In genomic region chr6:137495652-137496391, GRCh38 we compare ENCODE assay signal across 10 cellular contexts. TPM values are rescaled to one million over a fixed set of nuclear protein-coding genes. Genes with fewer than 3 reads are reported as not detected.
DNase-seq lines count a peak whose midpoint lies in the region; ATAC-seq and TF ChIP-seq lines count a peak whose summit lies in the region.
"Had no signal": no experiment of that assay in that cellular context is flagged by ENCODE, and none has a peak within 500 bp of the region (broad histone marks: within the 10 kb centered on the region; RNA-seq: fewer than 3 reads in every experiment).

No MANE protein-coding gene starts in this region.

- peaks cover 86% of the 10 kb centered on the region for H3K27me3 Mint-ChIP-seq in activated naive CD8-positive, alpha-beta T cell treated with anti-CD3 and anti-CD28 coated beads, Interleukin-2, amount 50 U/mL, for 24 hours
- peaks cover 56 to 80% (median 78%) of the 10 kb centered on the region in 3 donors for H3K27me3 Mint-ChIP-seq in naive B cell

- peaks cover 4% of the 10 kb centered on the region for H3K9me3 Mint-ChIP-seq in activated naive CD8-positive, alpha-beta T cell treated with anti-CD3 and anti-CD28 coated beads, Interleukin-2, amount 50 U/mL, for 24 hours
- peaks cover 0 to 44% (median 13%) of the 10 kb centered on the region in 7 donors for H3K9me3 Mint-ChIP-seq in naive B cell
- H3K9me3 Mint-ChIP-seq: dendritic cell treated with granulocyte-macrophage colony-stimulating factor and Interleukin-4, amounts not matched to agents 40 ng/mL and 50 ng/mL, for 4 days had no signal

- H3K4me3 Mint-ChIP-seq in activated naive CD8-positive, alpha-beta T cell treated with anti-CD3 and anti-CD28 coated beads, Interleukin-2, amount 50 U/mL, for 24 hours: peak overlapping the region; percentile 17
- H3K4me3 Mint-ChIP-seq in naive B cell: peak overlapping the region in 7 of 8 donors; percentile 15 to 76 (median 68)
- H3K4me3 Mint-ChIP-seq: dendritic cell treated with granulocyte-macrophage colony-stimulating factor and Interleukin-4, amounts not matched to agents 40 ng/mL and 50 ng/mL, for 4 days had no signal

- H3K36me3 Mint-ChIP-seq in activated naive CD8-positive, alpha-beta T cell treated with anti-CD3 and anti-CD28 coated beads, Interleukin-2, amount 50 U/mL, for 24 hours (ENCODE audit: low read depth): no peaks in the 10 kb centered on the region
- H3K36me3 Mint-ChIP-seq in naive B cell: peaks cover 6 to 13% of the 10 kb centered on the region in 2 donors

- TF ChIP-seq CTCF in GM13976 (IDR thresholded peaks at IDR 0.05; ENCODE audit: borderline replicate concordance, control extremely low read depth, extremely low read depth, insufficient read depth, missing control alignments): no peak

- in situ Hi-C loops in GM13976 (cut with MboI; ENCODE audit: low sequenced_read_pairs, unreplicated experiment): no loop called here

- peak overlapping the region; percentile 42 for H3K27ac Mint-ChIP-seq in activated naive CD8-positive, alpha-beta T cell treated with anti-CD3 and anti-CD28 coated beads, Interleukin-2, amount 50 U/mL, for 24 hours
- peak overlapping the region in 3 of 6 donors; percentile 52 to 93 (median 81) for H3K27ac Mint-ChIP-seq in naive B cell
- H3K27ac Mint-ChIP-seq: dendritic cell treated with granulocyte-macrophage colony-stimulating factor and Interleukin-4, amounts not matched to agents 40 ng/mL and 50 ng/mL, for 4 days had no signal

- H3K4me1 Mint-ChIP-seq in activated naive CD8-positive, alpha-beta T cell treated with anti-CD3 and anti-CD28 coated beads, Interleukin-2, amount 50 U/mL, for 24 hours: peaks cover 47% of the 10 kb centered on the region
- peaks cover 27 to 52% (median 42%) of the 10 kb centered on the region in 3 donors for H3K4me1 Mint-ChIP-seq in naive B cell

- DNase-seq in NCI-H510A treated with DMSO at 0.1 percent for 48 hours (lab: John Stamatoyannopoulos, UW) (peak; percentile 30), NCI-H510A (lab: John Stamatoyannopoulos, UW) (no peak), GM13976 (ENCODE audit: low spot score) (peak; percentile 34), naive B cell (no peak), kidney glomerular epithelial cell (lab: John Stamatoyannopoulos, UW) (no peak), NCI-H1092 (lab: John Stamatoyannopoulos, UW) (no peak)
- DNase-seq in activated naive CD8-positive, alpha-beta T cell treated with anti-CD3 and anti-CD28 coated beads, Interleukin-2, amount 50 U/mL, for 24 hours: no peak
- DNase-seq: KBM-7 had no signal

- no peak for ATAC-seq in activated naive CD8-positive, alpha-beta T cell treated with anti-CD3 and anti-CD28 coated beads, Interleukin-2, amount 50 U/mL, for 24 hours
- ATAC-seq in naive B cell (ENCODE audit: low read depth in 2 of 2): no peak
- no peak for ATAC-seq in HG02870 (IDR thresholded peaks at IDR 0.05; ENCODE audit: unreplicated experiment)

RNA-seq across cellular contexts. Expression of gene OLIG3, which starts 1.6 kb away (rescaled TPM):
- polyA plus RNA-seq in naive B cell (ENCODE audit: low read depth in 6 of 6): not detected

Comparison
In these comparisons a context has a peak if more than half of its experiments do, and no peak if none do; other contexts are left out.
1. DNase-seq: peak in NCI-H510A treated with DMSO at 0.1 percent for 48 hours (single experiment) and GM13976 (single experiment); none in NCI-H510A (single experiment), activated naive CD8-positive, alpha-beta T cell treated with anti-CD3 and anti-CD28 coated beads, Interleukin-2, amount 50 U/mL, for 24 hours (single experiment), naive B cell (single experiment), kidney glomerular epithelial cell (single experiment) and NCI-H1092 (single experiment).